Comparison of ENCODE assay signal across 14 cellular contexts in the genomic region with DNA sequence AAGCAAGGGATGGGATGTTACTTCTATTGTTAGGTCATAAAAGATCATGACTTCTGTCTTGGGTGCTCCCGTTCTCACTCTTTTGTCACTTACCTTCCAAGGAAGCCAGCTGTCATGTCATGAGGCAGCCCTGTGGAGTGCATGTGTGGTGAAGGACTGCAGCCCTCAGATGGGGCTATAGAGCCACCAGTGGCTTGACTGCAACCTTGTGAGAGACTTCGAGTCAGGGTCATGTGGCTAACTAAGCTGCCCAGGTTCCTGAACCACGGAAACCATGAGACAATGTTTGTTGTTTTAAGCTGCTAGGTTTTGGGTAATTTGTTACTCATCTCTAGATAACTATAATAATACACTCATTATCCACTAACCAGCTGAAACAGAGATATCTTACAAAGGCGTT.
DNase-seq lines count a peak whose midpoint lies in the region; ATAC-seq and TF ChIP-seq lines count a peak whose summit lies in the region.
"Had no signal": no experiment of that assay in that cellular context is flagged by ENCODE, and none has a peak within 500 bp of the region (broad histone marks: within the 10 kb centered on the region; RNA-seq: fewer than 3 reads in every experiment).

No MANE protein-coding gene starts in this region.

- H3K27ac Mint-ChIP-seq in endodermal cell (no peak overlapping the region), glutamatergic neuron (ENCODE audit: unreplicated experiment) (no peak overlapping the region)
- H3K27ac Mint-ChIP-seq in activated naive CD4-positive, alpha-beta T cell treated with anti-CD3 and anti-CD28 coated beads, Interleukin-2, amount 50 U/mL, for 72 hours = no peak overlapping the region
- H3K27ac Mint-ChIP-seq: CD8-positive, alpha-beta T cell; T-cell had no signal

- TF ChIP-seq CTCF in endodermal cell (conservative IDR thresholded peaks at IDR 0.05) (peak; percentile 75), parathyroid adenoma (IDR thresholded peaks at IDR 0.05) (peak; percentile 52), glutamatergic neuron (IDR thresholded peaks at IDR 0.05; ENCODE audit: partially characterized antibody, unreplicated experiment) (no peak), right atrium auricular region (IDR thresholded peaks at IDR 0.05) (no peak)

- H3K27me3 ChIP-seq in endodermal cell (ENCODE audit: control insufficient read depth, insufficient read depth, low read length, poor library complexity, severe bottlenecking) = no peaks in the 10 kb centered on the region
- no peaks in the 10 kb centered on the region for H3K27me3 ChIP-seq in parathyroid adenoma (ENCODE audit: control insufficient read depth, insufficient read depth, low read length)
- no peaks in the 10 kb centered on the region for H3K27me3 ChIP-seq in right atrium auricular region
- H3K27me3 ChIP-seq: colonic mucosa had no signal

- H3K36me3 ChIP-seq in endodermal cell (ENCODE audit: control insufficient read depth, insufficient read depth, low read length) (no peaks in the 10 kb centered on the region), parathyroid adenoma (ENCODE audit: control insufficient read depth, insufficient read depth, low read length) (no peaks in the 10 kb centered on the region), right atrium auricular region (no peaks in the 10 kb centered on the region)
- H3K36me3 ChIP-seq: colonic mucosa had no signal

- peak; percentile 4 to 37 for DNase-seq in NCI-H526 (lab: John Stamatoyannopoulos, UW)
- DNase-seq in NCI-H526 treated with DMSO at 0.1 percent for 48 hours (lab: John Stamatoyannopoulos, UW) = no peak
- peak; percentile 80 for DNase-seq in NCI-H146 (lab: John Stamatoyannopoulos, UW)
- DNase-seq in endodermal cell = peak; percentile 86
- DNase-seq in glutamatergic neuron = no peak
- DNase-seq in right atrium auricular region (ENCODE audit: low spot score) = no peak
- DNase-seq in activated naive CD4-positive, alpha-beta T cell treated with anti-CD3 and anti-CD28 coated beads, Interleukin-2, amount 50 U/mL, for 72 hours (ENCODE audit: low spot score in 2 of 2) = no peak
- DNase-seq: CD8-positive, alpha-beta T cell; colonic mucosa; GOT3; NCI-H2171; T-cell had no signal

- H3K4me1 ChIP-seq in endodermal cell (ENCODE audit: control insufficient read depth, insufficient read depth, low read length) (peaks cover 9% of the 10 kb centered on the region), parathyroid adenoma (peaks cover 4% of the 10 kb centered on the region), right atrium auricular region (no peaks in the 10 kb centered on the region)
- H3K4me1 ChIP-seq: colonic mucosa had no signal

- H3K79me2 ChIP-seq in parathyroid adenoma = no peaks in the 10 kb centered on the region

- H3K4me3 ChIP-seq in endodermal cell (ENCODE audit: low read length) = no peak overlapping the region
- H3K4me3 ChIP-seq in parathyroid adenoma (ENCODE audit: low read depth, low read length) = no peak overlapping the region
- no peak overlapping the region for H3K4me3 ChIP-seq in right atrium auricular region
- H3K4me3 ChIP-seq: colonic mucosa had no signal

- no peak for ATAC-seq in activated naive CD4-positive, alpha-beta T cell treated with anti-CD3 and anti-CD28 coated beads, Interleukin-2, amount 50 U/mL, for 72 hours
- ATAC-seq: CD8-positive, alpha-beta T cell; Panc1; T-cell had no signal

- H3K27ac ChIP-seq in endodermal cell (ENCODE audit: low read depth, low read length) (no peak overlapping the region), parathyroid adenoma (no peak overlapping the region), right atrium auricular region (no peak overlapping the region)
- H3K27ac ChIP-seq: colonic mucosa had no signal

- H3K9me3 Mint-ChIP-seq in endodermal cell (no peaks in the 10 kb centered on the region), glutamatergic neuron (ENCODE audit: unreplicated experiment) (no peaks in the 10 kb centered on the region)
- peaks cover 24 to 27% of the 10 kb centered on the region in 2 donors for H3K9me3 Mint-ChIP-seq in activated naive CD4-positive, alpha-beta T cell treated with anti-CD3 and anti-CD28 coated beads, Interleukin-2, amount 50 U/mL, for 72 hours

- H3K27me3 Mint-ChIP-seq in endodermal cell (ENCODE audit: insufficient read depth) (no peaks in the 10 kb centered on the region), glutamatergic neuron (ENCODE audit: unreplicated experiment) (no peaks in the 10 kb centered on the region)
- H3K27me3 Mint-ChIP-seq: T-cell had no signal

- H3K36me3 Mint-ChIP-seq in endodermal cell (ENCODE audit: low read depth) (no peaks in the 10 kb centered on the region), glutamatergic neuron (ENCODE audit: unreplicated experiment) (no peaks in the 10 kb centered on the region)
- no peaks in the 10 kb centered on the region for H3K36me3 Mint-ChIP-seq in activated naive CD4-positive, alpha-beta T cell treated with anti-CD3 and anti-CD28 coated beads, Interleukin-2, amount 50 U/mL, for 72 hours
- H3K36me3 Mint-ChIP-seq: CD8-positive, alpha-beta T cell; T-cell had no signal

- H3K4me1 Mint-ChIP-seq in endodermal cell (peaks cover 7% of the 10 kb centered on the region), glutamatergic neuron (ENCODE audit: low read depth, unreplicated experiment) (no peaks in the 10 kb centered on the region)
- H3K4me1 Mint-ChIP-seq: T-cell had no signal

- no peak overlapping the region for H3K9ac ChIP-seq in endodermal cell (ENCODE audit: extremely low read depth, low read length, poor library complexity, severe bottlenecking)
- no peak overlapping the region for H3K9ac ChIP-seq in parathyroid adenoma

- H3K9me3 ChIP-seq in endodermal cell (ENCODE audit: control insufficient read depth, low read length) = no peaks in the 10 kb centered on the region
- no peaks in the 10 kb centered on the region for H3K9me3 ChIP-seq in parathyroid adenoma (ENCODE audit: control insufficient read depth, low read length)
- H3K9me3 ChIP-seq in right atrium auricular region = no peaks in the 10 kb centered on the region
- H3K9me3 ChIP-seq: colonic mucosa had no signal

- H2AFZ ChIP-seq in parathyroid adenoma = peak overlapping the region; percentile 10

- 79 to 83% methylated on average over 1 to 4 of the region's 4 CpGs for WGBS in endodermal cell (ENCODE audit: insufficient coverage in 1 of 2, insufficient read length in 1 of 2), 2 experiments

- no peak overlapping the region for H3K4me3 Mint-ChIP-seq in endodermal cell
- H3K4me3 Mint-ChIP-seq in glutamatergic neuron (ENCODE audit: unreplicated experiment) = no peak overlapping the region
- H3K4me3 Mint-ChIP-seq: CD8-positive, alpha-beta T cell; T-cell had no signal

- H3K4me2 ChIP-seq in parathyroid adenoma (ENCODE audit: low read length) = no peak overlapping the region

Comparison
In these comparisons a context has a peak if more than half of its experiments do, and no peak if none do; other contexts are left out.
1. DNase-seq: peak in NCI-H526 (2 of 2), NCI-H146 (single experiment) and endodermal cell (single experiment); none in NCI-H526 treated with DMSO at 0.1 percent for 48 hours (single experiment), glutamatergic neuron (single experiment), right atrium auricular region (single experiment) and activated naive CD4-positive, alpha-beta T cell treated with anti-CD3 and anti-CD28 coated beads, Interleukin-2, amount 50 U/mL, for 72 hours (0 of 2).
2. CTCF ChIP-seq: peak in endodermal cell (single experiment) and parathyroid adenoma (single experiment); none in glutamatergic neuron (single experiment) and right atrium auricular region (0 of 2).